Comparison of ENCODE assay signal across 8 cellular contexts in the genomic region with DNA sequence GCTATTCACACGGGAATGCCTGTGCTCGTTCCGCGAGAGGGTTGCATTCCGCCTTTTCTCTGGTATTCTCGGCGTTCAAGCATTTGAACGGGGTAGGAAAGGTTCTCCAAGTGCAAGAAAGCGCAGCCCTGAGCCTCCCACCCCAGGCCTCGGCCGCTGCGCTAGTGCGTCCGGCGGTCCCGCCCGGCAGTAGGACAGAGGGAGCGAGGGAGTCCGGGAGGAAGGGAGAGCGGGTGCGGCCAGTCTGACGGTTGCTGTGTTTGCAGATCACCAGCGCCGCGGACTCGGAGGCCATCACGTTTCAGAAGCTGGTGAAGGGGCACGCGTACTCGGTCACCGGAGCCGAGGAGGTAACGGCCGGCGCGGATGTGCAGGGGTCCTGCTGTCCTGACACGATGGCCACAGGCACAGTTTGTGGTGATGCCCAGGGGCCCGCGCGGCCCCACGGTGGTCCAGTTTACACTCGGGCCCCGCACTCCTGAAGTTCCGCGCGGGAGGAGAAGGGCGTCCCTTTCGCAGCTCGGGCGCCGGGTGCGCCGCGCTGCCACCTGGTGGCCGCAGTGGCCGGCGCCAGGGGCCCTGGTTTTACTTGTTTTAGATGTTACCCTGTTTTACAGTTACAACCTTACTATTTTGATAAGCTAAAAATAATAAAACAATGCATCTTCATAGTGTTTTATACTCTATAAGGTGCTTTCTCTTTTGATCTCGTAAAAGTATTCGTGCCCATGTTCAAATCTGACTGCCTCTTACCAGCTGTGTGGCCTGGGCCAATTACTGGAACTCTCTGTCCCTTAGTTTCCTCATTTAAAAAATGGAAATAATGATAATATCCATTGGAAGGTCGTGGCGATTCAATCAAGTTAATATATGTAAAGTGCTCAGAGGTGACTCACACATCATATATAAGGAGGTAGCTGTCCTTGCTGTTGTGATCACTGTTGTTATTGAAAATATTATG. TPM values are rescaled to one million over a fixed set of nuclear protein-coding genes. Genes with fewer than 3 reads are reported as not detected.
DNase-seq lines count a peak whose midpoint lies in the region; ATAC-seq and TF ChIP-seq lines count a peak whose summit lies in the region.

No MANE protein-coding gene starts in this region.

- peak overlapping the region; percentile 79 for H3K27ac ChIP-seq in mesodermal cell (ENCODE audit: low read depth, low read length, severe bottlenecking)

- peak overlapping the region; percentile 2 for H3K4me3 ChIP-seq in mesodermal cell (ENCODE audit: extremely low read depth, insufficient read depth, low read length, poor library complexity, severe bottlenecking)

- H3K4me1 ChIP-seq in mesodermal cell (ENCODE audit: control insufficient read depth, insufficient read depth, low read length, poor library complexity, severe bottlenecking): peaks cover 30% of the 10 kb centered on the region

- peak; percentile 89 for DNase-seq in D341Med (ENCODE audit: low spot score)
- DNase-seq in NCI-H1048 (lab: John Stamatoyannopoulos, UW): peak; percentile 61
- DNase-seq in activated CD8-positive, alpha-beta memory T cell treated with anti-CD3 and anti-CD28 coated beads, Interleukin-2, amount 50 U/mL, for 1 hour (ENCODE audit: extremely low read depth): peak; percentile 20
- peak; percentile 72 for DNase-seq in endothelial cell (ENCODE audit: low spot score)
- peak; percentile 49 for DNase-seq in stimulated activated CD8-positive, alpha-beta memory T cell treated with anti-CD3 and anti-CD28 coated beads, Interleukin-15, amount 100 ng/mL, for 24 hours (ENCODE audit: low read depth)
- DNase-seq in HK-2 (ENCODE audit: unreplicated experiment): no peak

- ATAC-seq in GM21723 (IDR thresholded peaks at IDR 0.05; ENCODE audit: unreplicated experiment): peak; percentile 78

- H3K27ac Mint-ChIP-seq in endothelial cell (ENCODE audit: unreplicated experiment): no peak overlapping the region

- no peaks in the 10 kb centered on the region for H3K9me3 ChIP-seq in mesodermal cell (ENCODE audit: control insufficient read depth, low read length)

- H3K4me1 Mint-ChIP-seq in endothelial cell (ENCODE audit: unreplicated experiment): peaks cover 17% of the 10 kb centered on the region

- H3K36me3 Mint-ChIP-seq in endothelial cell (ENCODE audit: low read depth, unreplicated experiment): peaks cover 68% of the 10 kb centered on the region

- 16 to 26% methylated on average over 40 to 53 of the region's 61 CpGs for WGBS in mesodermal cell (ENCODE audit: insufficient coverage in 2 of 2), 2 experiments

- H3K27me3 Mint-ChIP-seq in endothelial cell (ENCODE audit: unreplicated experiment): peaks cover 18% of the 10 kb centered on the region

- H3K4me3 Mint-ChIP-seq in endothelial cell (ENCODE audit: unreplicated experiment): peak overlapping the region; percentile 79

- no peaks in the 10 kb centered on the region for H3K9me3 Mint-ChIP-seq in endothelial cell (ENCODE audit: unreplicated experiment)

- TF ChIP-seq CTCF in endothelial cell (IDR thresholded peaks at IDR 0.05; ENCODE audit: unreplicated experiment): peak; percentile 87

- H3K36me3 ChIP-seq in mesodermal cell (ENCODE audit: control insufficient read depth, insufficient read depth, low read length): peaks cover 96% of the 10 kb centered on the region

RNA-seq across cellular contexts. Expression of gene CAPN2, which starts 36.7 kb away (rescaled TPM):
- total RNA-seq in endothelial cell (ENCODE audit: unreplicated experiment): 184 TPM
- 244 TPM for polyA plus RNA-seq in mesodermal cell (2013, experiment 1 of 2)
- 240 TPM for polyA plus RNA-seq in mesodermal cell (2013, experiment 2 of 2)
